12 cellular contexts compared by ENCODE assay signal in the genomic region with DNA sequence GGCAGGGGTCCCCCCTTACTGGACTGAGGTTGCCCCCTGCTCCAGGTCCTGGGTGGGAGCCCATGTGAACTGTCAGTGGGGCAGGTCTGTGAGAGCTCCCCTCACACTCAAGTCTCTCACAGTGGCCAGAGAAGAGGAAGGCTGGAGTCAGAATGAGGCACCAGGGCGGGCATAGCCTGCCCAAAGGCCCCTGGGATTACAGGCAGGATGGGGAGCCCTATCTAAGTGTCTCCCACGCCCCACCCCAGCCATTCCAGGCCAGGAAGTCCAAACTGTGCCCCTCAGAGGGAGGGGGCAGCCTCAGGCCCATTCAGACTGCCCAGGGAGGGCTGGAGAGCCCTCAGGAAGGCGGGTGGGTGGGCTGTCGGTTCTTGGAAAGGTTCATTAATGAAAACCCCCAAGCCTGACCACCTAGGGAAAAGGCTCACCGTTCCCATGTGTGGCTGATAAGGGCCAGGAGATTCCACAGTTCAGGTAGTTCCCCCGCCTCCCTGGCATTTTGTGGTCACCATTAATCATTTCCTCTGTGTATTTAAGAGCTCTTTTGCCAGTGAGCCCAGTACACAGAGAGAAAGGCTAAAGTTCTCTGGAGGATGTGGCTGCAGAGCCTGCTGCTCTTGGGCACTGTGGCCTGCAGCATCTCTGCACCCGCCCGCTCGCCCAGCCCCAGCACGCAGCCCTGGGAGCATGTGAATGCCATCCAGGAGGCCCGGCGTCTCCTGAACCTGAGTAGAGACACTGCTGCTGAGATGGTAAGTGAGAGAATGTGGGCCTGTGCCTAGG. TPM values are rescaled to one million over a fixed set of nuclear protein-coding genes. Genes with fewer than 3 reads are reported as not detected.
DNase-seq lines count a peak whose midpoint lies in the region; ATAC-seq, FAIRE-seq and TF ChIP-seq lines count a peak whose summit lies in the region.
"Had no signal": no experiment of that assay in that cellular context is flagged by ENCODE, and none has a peak within 500 bp of the region (broad histone marks: within the 10 kb centered on the region; RNA-seq: fewer than 3 reads in every experiment).

A gene (plus strand): TSS at position 559 of the 783 bp plus-strand sequence. CDS start 35 bp downstream, at position 594.

- H3K9me3 ChIP-seq in H1 (ENCODE audit: insufficient read depth in 2 of 2, low read depth in 1 of 2, low read length in 1 of 2) (no peaks in the 10 kb centered on the region), spleen (no peaks in the 10 kb centered on the region), thyroid gland (no peaks in the 10 kb centered on the region)

- no peaks in the 10 kb centered on the region for H3K79me2 ChIP-seq in H1 (ENCODE audit: control insufficient read depth in 1 of 2, insufficient read depth in 2 of 2, low read length in 2 of 2)

- H3K23ac ChIP-seq in H1 (ENCODE audit: insufficient read length), result no peak within 1 kb of the TSS

- no peaks in the 10 kb centered on the region for H3K79me1 ChIP-seq in H1 (ENCODE audit: low read depth, low read length)

- TF ChIP-seq POLR2A in H1 (IDR thresholded peaks at IDR 0.05; ENCODE audit: control extremely low read depth in 1 of 2, low read depth in 2 of 2, low read length in 2 of 2) (no peak), spleen (IDR thresholded peaks at IDR 0.05) (no peak), thyroid gland (IDR thresholded peaks at IDR 0.05) (no peak)

- no peak within 1 kb of the TSS for H2AFZ ChIP-seq in H1 (ENCODE audit: low read length)

- no peak within 1 kb of the TSS for H4K5ac ChIP-seq in H1 (ENCODE audit: insufficient read length, low read depth, low read length)

- H3K36me3 ChIP-seq in H1 (ENCODE audit: control insufficient read depth in 2 of 4, insufficient read depth in 4 of 4, low read length in 3 of 4) (no peaks in the 10 kb centered on the region), spleen (no peaks in the 10 kb centered on the region), thyroid gland (no peaks in the 10 kb centered on the region)

- intact Hi-C loops in spleen (cut with DNase I; ENCODE audit: low total_unique reads) (no loop called here), thyroid gland (cut with DNase I) (no loop called here)

- no peak within 1 kb of the TSS for H2BK120ac ChIP-seq in H1 (replicated peaks; ENCODE audit: low read depth, low read length)

- H3K56ac ChIP-seq in H1 (replicated peaks; ENCODE audit: insufficient read length, low read depth, low read length), result no peak within 1 kb of the TSS

- peak; percentile 7 for DNase-seq in NOMO-1 treated with DMSO at 0.1 percent for 48 hours (lab: John Stamatoyannopoulos, UW; ENCODE audit: unreplicated experiment)
- no peak for DNase-seq in NOMO-1 treated with dmso at 0.1 percent for 144 hours (lab: John Stamatoyannopoulos, UW; ENCODE audit: unreplicated experiment)
- DNase-seq in RWPE1 (ENCODE audit: low spot score), result peak; percentile 94
- no peak for DNase-seq in H1 (ENCODE audit: low read depth in 1 of 2, low spot score in 2 of 2)
- peak; percentile 71 for DNase-seq in spleen
- no peak for DNase-seq in thyroid gland
- no peak for DNase-seq in stimulated activated CD4-positive, alpha-beta T cell treated with anti-CD3 and anti-CD28 coated beads, Interleukin-2, amount 100 ng/mL, for 48 hours
- DNase-seq: left ventricle myocardium superior, NCI-H1436 treated with DMSO at 0.1 percent for 48 hours, retina had no signal

- H3K4me1 ChIP-seq in H1 (replicated peaks in 1 of 4; ENCODE audit: control insufficient read depth in 3 of 4, insufficient read depth in 4 of 4, low read length in 3 of 4) (peaks cover 0 to 2% (median 0%) of the 10 kb centered on the region in 4 experiments; a peak in 1 of 7 replicates), spleen (peaks cover 0 to 5% (median 0%) of the 10 kb centered on the region in 6 donors), thyroid gland (no peaks in the 10 kb centered on the region)

- WGBS in H1 (ENCODE audit: extremely low coverage in 1 of 2, insufficient coverage in 1 of 2, insufficient read length in 1 of 2, insufficient replicate concordance in 2 of 2, low coverage in 1 of 2, low lambda C conversion rate in 2 of 2, missing lambda C conversion rate in 1 of 2), 2 experiments, result 91% methylated on average over 12 of the region's 12 CpGs; no CpG with 5 or more reads in 1 of the 2 experiments
- 78 to 90% (median 82%) methylated on average over 10 to 12 of the region's 12 CpGs for WGBS in spleen, 5 donors
- 84 to 95% methylated on average over 6 to 12 of the region's 12 CpGs for WGBS in thyroid gland, 2 donors

- no peaks in the 10 kb centered on the region for H3K23me2 ChIP-seq in H1 (ENCODE audit: low read depth, low read length)

- H2BK12ac ChIP-seq in H1 (ENCODE audit: low read depth, low read length), result no peak within 1 kb of the TSS

- peak within 1 kb of the TSS; percentile 36 for H4K8ac ChIP-seq in H1 (ENCODE audit: extremely low read depth, insufficient read depth, low read length)

- H2BK20ac ChIP-seq in H1 (ENCODE audit: low read length), result no peak within 1 kb of the TSS

- H3K27me3 ChIP-seq in H1 (replicated peaks in 1 of 4; ENCODE audit: control insufficient read depth in 3 of 4, extremely low read depth in 1 of 4, insufficient read depth in 3 of 4, low read length in 3 of 4) (no peaks in the 10 kb centered on the region), spleen (replicated peaks in 1 of 7) (no peaks in the 10 kb centered on the region), thyroid gland (no peaks in the 10 kb centered on the region)

- H3K4ac ChIP-seq in H1 (replicated peaks; ENCODE audit: insufficient read length, low read depth, low read length), result no peak within 1 kb of the TSS

- H4K20me1 ChIP-seq in H1 (replicated peaks in 1 of 2; ENCODE audit: control insufficient read depth in 1 of 2, insufficient read depth in 2 of 2, low read length in 2 of 2), result no peaks in the 10 kb centered on the region

- H3K27ac ChIP-seq in RWPE1, result peak within 1 kb of the TSS; percentile 72
- no peak within 1 kb of the TSS for H3K27ac ChIP-seq in H1 (ENCODE audit: low read depth, low read length)
- peak within 1 kb of the TSS in 1 of 8 donors; percentile 1 for H3K27ac ChIP-seq in spleen
- no peak within 1 kb of the TSS for H3K27ac ChIP-seq in thyroid gland

- H3K9ac ChIP-seq in H1 (replicated peaks in 1 of 4; ENCODE audit: extremely low read depth in 1 of 4, low read depth in 3 of 4, low read length in 3 of 4), result no peak within 1 kb of the TSS

- no peak for TF ChIP-seq EP300 in H1 (IDR thresholded peaks at IDR 0.05; ENCODE audit: borderline replicate concordance in 1 of 2, low read depth in 2 of 2, low read length in 2 of 2)

- H3K14ac ChIP-seq in H1 (ENCODE audit: insufficient read length), result no peak within 1 kb of the TSS

- H3K18ac ChIP-seq in H1 (ENCODE audit: extremely low read depth, low read length), result no peak within 1 kb of the TSS

- 0 out of 2 replicates have a peak within 1 kb of the TSS, but pooled peaks have one; percentile 16 for H2BK15ac ChIP-seq in H1 (ENCODE audit: low read length)

- CTCF ChIA-PET in RWPE1 (lab: Yijun Ruan, JAX), result interaction anchor here (1.0 to 1.5 kb wide), 4 partner anchors 8 to 10 kb away, joined by 3 to 5 read pairs (median 4); no protein-coding TSS in a partner anchor
- CTCF ChIA-PET in H1 (lab: Charles Lee; ENCODE audit: partially characterized antibody), result interaction anchor here (0.7 to 3.7 kb wide), 4 partner anchors 9 to 199 kb away, joined by 3 to 26 read pairs (median 4); no protein-coding TSS in a partner anchor

- TF ChIP-seq RAD21 in H1 (IDR thresholded peaks at IDR 0.05 in 1 of 2, conservative IDR thresholded peaks at IDR 0.05 in 1 of 2; ENCODE audit: low read depth in 2 of 2, low read length in 2 of 2), result no peak

- no peak within 1 kb of the TSS for H3K4me2 ChIP-seq in H1 (ENCODE audit: insufficient read depth in 1 of 2, low read depth in 2 of 2, low read length in 2 of 2)

- ATAC-seq in HG02678 (IDR thresholded peaks at IDR 0.05; ENCODE audit: unreplicated experiment), result no peak
- ATAC-seq: left ventricle myocardium superior had no signal

- FAIRE-seq in H1 (lab: Jason Lieb, UNC), result no peak

- H3K4me3 ChIP-seq in H1 (ENCODE audit: extremely low read depth in 1 of 4, insufficient read depth in 2 of 4, low read depth in 3 of 4, low read length in 4 of 4) (no peak within 1 kb of the TSS), spleen (no peak within 1 kb of the TSS), thyroid gland (replicated peaks in 1 of 3) (no peak within 1 kb of the TSS)

- POLR2A ChIA-PET in RWPE1 (lab: Yijun Ruan, JAX; ENCODE audit: low non-redundant PET) (interaction anchor here (0.7 kb wide), 1 partner anchor 423 kb away, joined by 3 read pairs; no protein-coding TSS in a partner anchor), H1 (lab: Charles Lee; ENCODE audit: partially characterized antibody) (no interaction called here)

- no peak for TF ChIP-seq CTCF in RWPE1 (conservative IDR thresholded peaks at IDR 0.05; ENCODE audit: low read depth)
- TF ChIP-seq CTCF in H1 (IDR thresholded peaks at IDR 0.05; ENCODE audit: control extremely low read depth in 1 of 3, insufficient read depth in 1 of 3, low read depth in 1 of 3, low read length in 3 of 3), result no peak
- no peak for TF ChIP-seq CTCF in spleen (IDR thresholded peaks at IDR 0.05 in 8 of 11, conservative IDR thresholded peaks at IDR 0.05 in 3 of 11)
- no peak for TF ChIP-seq CTCF in thyroid gland (IDR thresholded peaks at IDR 0.05)

- H2AK5ac ChIP-seq in H1 (ENCODE audit: low read depth, low read length), result no peak within 1 kb of the TSS

- no peak within 1 kb of the TSS for H4K91ac ChIP-seq in H1 (replicated peaks; ENCODE audit: insufficient read length, low read length)

- no peak within 1 kb of the TSS for H2BK5ac ChIP-seq in H1 (ENCODE audit: low read depth, low read length)

TF ChIP-seq in H1, 55 proteins besides CTCF, POLR2A, EP300 and RAD21 (continues in another document):
- TF ChIP-seq, protein P1, sequence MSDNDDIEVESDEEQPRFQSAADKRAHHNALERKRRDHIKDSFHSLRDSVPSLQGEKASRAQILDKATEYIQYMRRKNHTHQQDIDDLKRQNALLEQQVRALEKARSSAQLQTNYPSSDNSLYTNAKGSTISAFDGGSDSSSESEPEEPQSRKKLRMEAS (IDR thresholded peaks at IDR 0.05), result no peak
- TF ChIP-seq RFX5 (IDR thresholded peaks at IDR 0.05; ENCODE audit: borderline replicate concordance, low read depth, low read length), result no peak
- no peak for TF ChIP-seq EZH2 (IDR thresholded peaks at IDR 0.05; ENCODE audit: low read depth, low read length, severe bottlenecking)
- no peak for TF ChIP-seq SIX5 (IDR thresholded peaks at IDR 0.05; ENCODE audit: low read depth, low read length)
- TF ChIP-seq CHD2 (IDR thresholded peaks at IDR 0.05; ENCODE audit: low read length), result no peak

RNA-seq across cellular contexts. Expression of the gene that starts here (rescaled TPM):
- not detected in 2 replicates for total RNA-seq in H1 (2021; fragmentation: NEBNext Ultra II Directional; extraction: Animal tissue kit (Norgen Biotek cat#: 25700))
- polyA plus RNA-seq in H1 (2011; rRNA removed) (not detected in 2 replicates), spleen (not detected)
- polyA plus RNA-seq in H1 (2011; cell fraction: cytosol; rRNA removed), result not detected
- not detected for polyA plus RNA-seq in H1 (2011; cell fraction: nucleus; rRNA removed)
- polyA plus RNA-seq in H1 (2012, experiment 1 of 2), result not detected in 4 replicates
- polyA plus RNA-seq in H1 (2012, experiment 2 of 2), result not detected
- polyA plus RNA-seq in H1 (2013, experiment 1 of 2), result not detected
- not detected for polyA plus RNA-seq in H1 (2013, experiment 2 of 2)
- not detected in 2 replicates for polyA minus RNA-seq in H1 (2011; rRNA and poly(A)+ RNA removed)
- polyA minus RNA-seq in H1 (2011; cell fraction: cytosol; rRNA and poly(A)+ RNA removed), result not detected
- polyA minus RNA-seq in H1 (2011; cell fraction: nucleus; rRNA and poly(A)+ RNA removed), result not detected
- total RNA-seq in spleen (not detected), thyroid gland (not detected)
- total RNA-seq: left ventricle myocardium superior, SK-MEL-5 had no signal

Comparison
In these comparisons a context has a peak if more than half of its experiments do, and no peak if none do; other contexts are left out.
1. DNase-seq: peak in NOMO-1 treated with DMSO at 0.1 percent for 48 hours (single experiment) and RWPE1 (single experiment); none in NOMO-1 treated with dmso at 0.1 percent for 144 hours (single experiment), H1 (0 of 2), thyroid gland (0 of 2) and stimulated activated CD4-positive, alpha-beta T cell treated with anti-CD3 and anti-CD28 coated beads, Interleukin-2, amount 100 ng/mL, for 48 hours (0 of 2).
2. Peak in DNase-seq in spleen; RNA of the gene not detected or under 1 TPM.